Comparison of ENCODE assay signal across 9 cellular contexts in genomic region chr3:117665311-117665710, GRCh38.
DNase-seq lines count a peak whose midpoint lies in the region; ATAC-seq, FAIRE-seq and TF ChIP-seq lines count a peak whose summit lies in the region.
"Had no signal": no experiment of that assay in that cellular context is flagged by ENCODE, and none has a peak within 500 bp of the region (broad histone marks: within the 10 kb centered on the region; RNA-seq: fewer than 3 reads in every experiment).

No MANE protein-coding gene starts in this region.

- no peaks in the 10 kb centered on the region for H3K4me1 ChIP-seq in pancreas

- 9 to 11% methylated on average over 4 of the region's 4 CpGs for WGBS in pancreas, 2 donors

- no peak for FAIRE-seq in pancreas (lab: Jason Lieb, UNC)

- intact Hi-C loops in pancreas (cut with DNase I) = no loop called here

- H3K27ac ChIP-seq in pancreas = no peak overlapping the region

- no peaks in the 10 kb centered on the region for H3K36me3 ChIP-seq in pancreas

- no peak for TF ChIP-seq CTCF in pancreas (IDR thresholded peaks at IDR 0.05)

- H3K9me3 ChIP-seq in pancreas = no peaks in the 10 kb centered on the region

- DNase-seq in DMS79 (lab: John Stamatoyannopoulos, UW) (peak; percentile 82), NCI-H1105 treated with DMSO at 0.1 percent for 48 hours (lab: John Stamatoyannopoulos, UW) (peak; percentile 92), SHP77 (lab: John Stamatoyannopoulos, UW) (peak; percentile 78 to 83), pancreas (peak; percentile 9 to 74 (median 42)), ecto neural progenitor cell (ENCODE audit: low spot score) (no peak)
- DNase-seq: activated CD4-positive, alpha-beta T cell treated with anti-CD3 and anti-CD28 coated beads, Interleukin-2, amount 50 U/mL, for 4 hours; activated T-cell treated with anti-CD3 and anti-CD28 coated beads, Interleukin-2, amount 50 U/mL, for 72 hours had no signal

- H3K4me3 ChIP-seq in pancreas = no peak overlapping the region

- peak in 2 of 4 donors; percentile 26 to 41 for ATAC-seq in pancreas
- ATAC-seq in activated CD4-positive, CD25-positive, alpha-beta regulatory T cell treated with anti-CD3 and anti-CD28 coated beads, Interleukin-2, amount 50 U/mL, for 24 hours = no peak
- ATAC-seq in HG02870 (IDR thresholded peaks at IDR 0.05; ENCODE audit: unreplicated experiment) = no peak
- ATAC-seq: activated T-cell treated with anti-CD3 and anti-CD28 coated beads, Interleukin-2, amount 50 U/mL, for 72 hours had no signal

- H3K27me3 ChIP-seq in pancreas = no peaks in the 10 kb centered on the region
